In genomic region chr19:10896851-10897526, GRCh38 we compare ENCODE assay signal across 8 cellular contexts. TPM values are rescaled to one million over a fixed set of nuclear protein-coding genes. Genes with fewer than 3 reads are reported as not detected.
A peak's percentile ranks its signal among the peaks of the same experiment; 100 is the strongest.
DNase-seq lines count a peak whose midpoint lies in the region; ATAC-seq and TF ChIP-seq lines count a peak whose summit lies in the region.

No MANE protein-coding gene starts in this region.

- H3K4me2 ChIP-seq in OCI-LY1 (ENCODE audit: low read length) = peak overlapping the region; percentile 54

- H4K20me1 ChIP-seq in OCI-LY1 (ENCODE audit: insufficient read depth, low read length) = no peaks in the 10 kb centered on the region

- DNase-seq in AG04450 (ENCODE audit: low read depth, low spot score) (peak; percentile 34), fibroblast of peridontal ligament (ENCODE audit: extremely low read depth) (peak; percentile 28), HCEC 1CT (no peak), Ammon's horn (ENCODE audit: low spot score) (no peak), tibial artery (no peak)

- no peaks in the 10 kb centered on the region for H3K9me3 ChIP-seq in AG04450 (ENCODE audit: control insufficient read depth, insufficient read depth, low read length)
- H3K9me3 ChIP-seq in HUES6 (ENCODE audit: control insufficient read depth, insufficient read depth, low read depth, low read length) = 0 out of 2 replicates have a peak, but pooled peaks cover 2% of the 10 kb centered on the region
- no peaks in the 10 kb centered on the region for H3K9me3 ChIP-seq in OCI-LY1 (ENCODE audit: low read length)
- no peaks in the 10 kb centered on the region for H3K9me3 ChIP-seq in tibial artery

- H3K27ac ChIP-seq in AG04450 (ENCODE audit: low read depth, low read length) = peak overlapping the region; percentile 52
- peak overlapping the region; percentile 47; the same call in 1 of the 2 replicates for H3K27ac ChIP-seq in HUES6 (ENCODE audit: low read depth, low read length)
- peak overlapping the region; percentile 78 for H3K27ac ChIP-seq in OCI-LY1 (ENCODE audit: low read depth, low read length, poor library complexity, severe bottlenecking)
- H3K27ac ChIP-seq in tibial artery = no peak overlapping the region

- no peaks in the 10 kb centered on the region for H3K27me3 ChIP-seq in AG04450 (ENCODE audit: control insufficient read depth, insufficient read depth, low read length)
- H3K27me3 ChIP-seq in HUES6 (ENCODE audit: control insufficient read depth, insufficient read depth, low read length) = no peaks in the 10 kb centered on the region
- no peaks in the 10 kb centered on the region for H3K27me3 ChIP-seq in OCI-LY1 (ENCODE audit: insufficient read depth, low read length)
- no peaks in the 10 kb centered on the region for H3K27me3 ChIP-seq in tibial artery

- POLR2A ChIA-PET in AG04450 (lab: Yijun Ruan, JAX) = interaction anchor here (0.6 kb wide), 1 partner anchor 53 kb away, joined by 3 read pairs; no protein-coding TSS in a partner anchor

- intact Hi-C loops in tibial artery (cut with DNase I; ENCODE audit: low total_unique reads) = no loop called here

- no peaks in the 10 kb centered on the region for H3F3A ChIP-seq in OCI-LY1 (ENCODE audit: insufficient read depth, low read length)

- H3K9me2 ChIP-seq in OCI-LY1 (ENCODE audit: low read depth, low read length) = no peaks in the 10 kb centered on the region

- H3K4me1 ChIP-seq in HUES6 (ENCODE audit: control insufficient read depth, insufficient read depth, low read length) = peaks cover 40% of the 10 kb centered on the region
- H3K4me1 ChIP-seq in OCI-LY1 (ENCODE audit: insufficient read depth, low read length, severe bottlenecking) = peaks cover 38% of the 10 kb centered on the region
- H3K4me1 ChIP-seq in tibial artery = peaks cover 0 to 51% (median 20%) of the 10 kb centered on the region in 4 donors

- no peak overlapping the region for H2AFZ ChIP-seq in OCI-LY1 (ENCODE audit: low read length)

- CTCF ChIA-PET in AG04450 (lab: Charles Lee) = interaction anchor here (0.5 kb wide), 1 partner anchor 11 kb away, joined by 4 read pairs; no protein-coding TSS in a partner anchor

- H3K4me3 ChIP-seq in AG04450 (ENCODE audit: low read depth, low read length) (no peak overlapping the region), HUES6 (ENCODE audit: low read depth, low read length) (no peak overlapping the region), OCI-LY1 (ENCODE audit: low read depth, low read length, poor library complexity, severe bottlenecking) (peak overlapping the region; percentile 43), tibial artery (no peak overlapping the region)

- H3K79me2 ChIP-seq in OCI-LY1 (ENCODE audit: insufficient read depth, low read length) = peaks cover 22% of the 10 kb centered on the region; the same call in 1 of the 2 replicates

- no peak overlapping the region for H3K9ac ChIP-seq in HUES6 (ENCODE audit: low read length)
- H3K9ac ChIP-seq in OCI-LY1 (ENCODE audit: low read length) = peak overlapping the region; percentile 37; the same call in 1 of the 2 replicates

- H3K36me3 ChIP-seq in HUES6 (ENCODE audit: control insufficient read depth, insufficient read depth, low read length) (no peaks in the 10 kb centered on the region), OCI-LY1 (ENCODE audit: insufficient read depth, low read length) (no peaks in the 10 kb centered on the region), tibial artery (no peaks in the 10 kb centered on the region)

- no peak for ATAC-seq in HG03045 (IDR thresholded peaks at IDR 0.05; ENCODE audit: unreplicated experiment)

- TF ChIP-seq CTCF in AG04450 (IDR thresholded peaks at IDR 0.05; ENCODE audit: low read depth, low read length) (no peak), OCI-LY1 (IDR thresholded peaks at IDR 0.05; ENCODE audit: low read length) (no peak), tibial artery (IDR thresholded peaks at IDR 0.05) (no peak)

RNA-seq across cellular contexts. Expression of gene CARM1, which starts 25.6 kb away (rescaled TPM):
- 23.5 and 26.0 TPM in 2 replicates for polyA plus RNA-seq in AG04450 (2011; rRNA removed)
- polyA minus RNA-seq in AG04450 (2011; rRNA and poly(A)+ RNA removed) = 36.7 and 42.1 TPM in 2 replicates

RNA-seq across cellular contexts. Expression of gene YIPF2, which starts 31.4 kb away (rescaled TPM):
- 35.1 and 56.5 TPM in 2 replicates for polyA plus RNA-seq in AG04450 (2011; rRNA removed)
- polyA minus RNA-seq in AG04450 (2011; rRNA and poly(A)+ RNA removed) = 28.3 and 36.3 TPM in 2 replicates

RNA-seq across cellular contexts. Expression of gene TIMM29, which starts 31.6 kb away (rescaled TPM):
- 7.4 and 7.5 TPM in 2 replicates for polyA plus RNA-seq in AG04450 (2011; rRNA removed)
- polyA minus RNA-seq in AG04450 (2011; rRNA and poly(A)+ RNA removed) = 5.3 and 5.7 TPM in 2 replicates

RNA-seq across cellular contexts. Expression of gene C19orf38, which starts 48.8 kb away (rescaled TPM):
- 0.45 and 0.67 TPM in 2 replicates for polyA plus RNA-seq in AG04450 (2011; rRNA removed)
- 0.28 and 0.48 TPM in 2 replicates for polyA minus RNA-seq in AG04450 (2011; rRNA and poly(A)+ RNA removed)

Comparison
In these comparisons a context has a peak if more than half of its experiments do, and no peak if none do; other contexts are left out.
1. DNase-seq: peak in AG04450 (single experiment) and fibroblast of peridontal ligament (single experiment); none in HCEC 1CT (single experiment), Ammon's horn (single experiment) and tibial artery (0 of 2).
2. H3K27ac ChIP-seq: peak in AG04450 (single experiment), HUES6 (single experiment) and OCI-LY1 (single experiment); none in tibial artery (0 of 2).